12 cellular contexts compared by ENCODE assay signal in genomic region chr18:27114842-27115241, GRCh38.
DNase-seq lines count a peak whose midpoint lies in the region; TF ChIP-seq lines count a peak whose summit lies in the region.
"Had no signal": no experiment of that assay in that cellular context is flagged by ENCODE, and none has a peak within 500 bp of the region (broad histone marks: within the 10 kb centered on the region; RNA-seq: fewer than 3 reads in every experiment).

No MANE protein-coding gene starts in this region.

- H3K9ac ChIP-seq in mesenchymal stem cell (ENCODE audit: low read length): no peak overlapping the region
- H3K9ac ChIP-seq: BLaER1 treated with 17β-estradiol and CSF1 and Interleukin-3, amounts not matched to agents 10 nM and 100 nM had no signal

- DNase-seq in NCI-H82 (lab: John Stamatoyannopoulos, UW): peak; percentile 68
- DNase-seq in choroid plexus epithelial cell (ENCODE audit: low read depth): peak; percentile 3
- no peak for DNase-seq in mesenchymal stem cell
- no peak for DNase-seq in NCI-H1417 treated with DMSO at 0.1 percent for 48 hours (lab: John Stamatoyannopoulos, UW)
- DNase-seq in NCI-H1092 treated with DMSO at 0.1 percent for 48 hours (lab: John Stamatoyannopoulos, UW): no peak
- no peak for DNase-seq in SHP77 treated with DMSO at 0.1 percent for 48 hours (lab: John Stamatoyannopoulos, UW)
- DNase-seq: Calu3; CD8-positive, alpha-beta T cell; DMS79 treated with DMSO at 0.1 percent for 48 hours; GF-D8; H9 had no signal

- H3K23ac ChIP-seq in mesenchymal stem cell (ENCODE audit: low read length in 2 of 2): no peak overlapping the region

- no peak overlapping the region for H3K4me2 ChIP-seq in mesenchymal stem cell (ENCODE audit: low read length, poor library complexity, severe bottlenecking)

- H2BK120ac ChIP-seq in mesenchymal stem cell (ENCODE audit: low read depth, low read length): no peak overlapping the region

- H3K9me3 ChIP-seq in mesenchymal stem cell (ENCODE audit: control insufficient read depth, low read length): no peaks in the 10 kb centered on the region

- no peak overlapping the region for H4K8ac ChIP-seq in mesenchymal stem cell (ENCODE audit: low read length)

- no peak overlapping the region for H2BK5ac ChIP-seq in mesenchymal stem cell (ENCODE audit: low read depth, low read length, poor library complexity, severe bottlenecking)

- H2BK12ac ChIP-seq in mesenchymal stem cell (ENCODE audit: low read length in 2 of 2): no peak overlapping the region

- H3K14ac ChIP-seq in mesenchymal stem cell (ENCODE audit: low read length in 2 of 2): no peak overlapping the region

- H3K4me1 ChIP-seq in mesenchymal stem cell (ENCODE audit: control insufficient read depth, insufficient read depth, low read depth, low read length): peaks cover 4% of the 10 kb centered on the region

- no peak overlapping the region for H4K91ac ChIP-seq in mesenchymal stem cell (ENCODE audit: low read length)

- H2AFZ ChIP-seq in mesenchymal stem cell (ENCODE audit: low read depth, low read length): no peak overlapping the region

- no peak overlapping the region for H2AK5ac ChIP-seq in mesenchymal stem cell (ENCODE audit: low read length, severe bottlenecking)

- H2BK15ac ChIP-seq in mesenchymal stem cell (ENCODE audit: low read depth, poor library complexity, severe bottlenecking): no peak overlapping the region

- H3K27me3 ChIP-seq in mesenchymal stem cell (ENCODE audit: control insufficient read depth in 1 of 2, insufficient read depth in 1 of 2, low read length in 2 of 2): no peaks in the 10 kb centered on the region
- H3K27me3 ChIP-seq: BLaER1 treated with 17β-estradiol and CSF1 and Interleukin-3, amounts not matched to agents 10 nM and 100 nM had no signal

- H3K4me3 ChIP-seq in choroid plexus epithelial cell (ENCODE audit: low read depth, low read length) (no peak overlapping the region), mesenchymal stem cell (ENCODE audit: insufficient read depth in 1 of 2, low read depth in 1 of 2, low read length in 2 of 2) (no peak overlapping the region)
- H3K4me3 ChIP-seq: BLaER1 treated with 17β-estradiol and CSF1 and Interleukin-3, amounts not matched to agents 10 nM and 100 nM had no signal

- WGBS in mesenchymal stem cell: 100% methylated on average over 1 of the region's 3 CpGs

- H3K18ac ChIP-seq in mesenchymal stem cell (ENCODE audit: low read depth in 1 of 2, low read length in 2 of 2): no peak overlapping the region

- no peaks in the 10 kb centered on the region for H3K36me3 ChIP-seq in mesenchymal stem cell (ENCODE audit: control insufficient read depth in 1 of 2, insufficient read depth in 2 of 2, low read depth in 1 of 2, low read length in 2 of 2)
- H3K36me3 ChIP-seq: BLaER1 treated with 17β-estradiol and CSF1 and Interleukin-3, amounts not matched to agents 10 nM and 100 nM had no signal

- H3K4ac ChIP-seq in mesenchymal stem cell (ENCODE audit: low read depth in 1 of 2, low read length in 2 of 2): no peak overlapping the region

- H3K79me1 ChIP-seq in mesenchymal stem cell (replicated peaks; ENCODE audit: low read length, poor library complexity, severe bottlenecking): no peaks in the 10 kb centered on the region

- H3K27ac ChIP-seq in mesenchymal stem cell (ENCODE audit: low read length, poor library complexity, severe bottlenecking): peak overlapping the region; percentile 26
- H3K27ac ChIP-seq: BLaER1 treated with 17β-estradiol and CSF1 and Interleukin-3, amounts not matched to agents 10 nM and 100 nM had no signal

- no peak for TF ChIP-seq CTCF in choroid plexus epithelial cell (conservative IDR thresholded peaks at IDR 0.05; ENCODE audit: low read depth, low read length)

Comparison
In these comparisons a context has a peak if more than half of its experiments do, and no peak if none do; other contexts are left out.
1. DNase-seq: peak in NCI-H82 (single experiment) and choroid plexus epithelial cell (single experiment); none in mesenchymal stem cell (single experiment), NCI-H1417 treated with DMSO at 0.1 percent for 48 hours (single experiment), NCI-H1092 treated with DMSO at 0.1 percent for 48 hours (single experiment) and SHP77 treated with DMSO at 0.1 percent for 48 hours (single experiment).